In the genomic region with DNA sequence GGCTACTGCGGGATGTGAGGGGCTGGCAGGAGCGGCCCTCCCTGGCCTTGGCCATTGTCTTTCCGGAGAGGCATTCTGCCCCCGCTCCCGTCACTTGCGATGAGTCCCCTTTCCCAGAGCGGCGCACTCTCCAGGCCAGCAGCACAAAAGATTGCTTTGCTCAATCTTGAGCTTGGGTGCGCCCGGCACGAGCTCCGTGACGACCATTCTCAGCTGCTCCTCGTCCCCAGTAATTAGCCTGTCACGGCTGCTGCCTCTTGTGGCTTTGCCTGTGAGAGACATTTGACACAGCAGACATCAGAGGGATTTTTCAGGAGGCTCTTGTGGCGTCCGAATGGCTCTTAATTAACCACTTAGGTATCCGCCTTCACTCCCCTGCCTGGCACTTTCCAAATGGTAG, we compare ENCODE assay signal across 11 cellular contexts.
DNase-seq lines count a peak whose midpoint lies in the region; ATAC-seq and TF ChIP-seq lines count a peak whose summit lies in the region.
"Had no signal": no experiment of that assay in that cellular context is flagged by ENCODE, and none has a peak within 500 bp of the region (broad histone marks: within the 10 kb centered on the region; RNA-seq: fewer than 3 reads in every experiment).

No MANE protein-coding gene starts in this region.

- no peak overlapping the region for H3K27ac ChIP-seq in coronary artery
- no peak overlapping the region for H3K27ac ChIP-seq in RWPE1
- H3K27ac ChIP-seq: WERI-Rb-1 had no signal

- DNase-seq in Caki2 (ENCODE audit: low read depth) (peak; percentile 43), NCI-H187 treated with DMSO at 0.1 percent for 48 hours (lab: John Stamatoyannopoulos, UW) (peak; percentile 94), coronary artery (ENCODE audit: low spot score) (peak; percentile 46), medulla oblongata (ENCODE audit: extremely low spot score) (peak; percentile 80), NCI-H1048 (lab: John Stamatoyannopoulos, UW) (no peak), RWPE1 (ENCODE audit: low spot score) (no peak), SIG-M5 (lab: John Stamatoyannopoulos, UW) (no peak)
- DNase-seq: foreskin fibroblast; stimulated activated naive B cell treated with anti-CD40 and anti-IgM and Interleukin-4, amounts not matched to agents 10 μg/mL and 1 μg/mL and 100 μg/mL, for 72 hours; WERI-Rb-1 had no signal

- CTCF ChIA-PET in RWPE1 (lab: Yijun Ruan, JAX), result interaction anchor here (0.6 kb wide), 1 partner anchor 524 kb away, joined by 3 read pairs; no protein-coding TSS in a partner anchor

- in situ Hi-C loops in Caki2 (cut with HindIII; ENCODE audit: low pct_unique_long_range_greater_than_20kb, low sequenced_read_pairs), result no loop called here

- no peak for ATAC-seq in HG02798 (IDR thresholded peaks at IDR 0.05; ENCODE audit: poor library complexity, unreplicated experiment)

- POLR2A ChIA-PET in RWPE1 (lab: Yijun Ruan, JAX; ENCODE audit: low non-redundant PET), result no interaction called here

- no peak for TF ChIP-seq CTCF in coronary artery (IDR thresholded peaks at IDR 0.05)
- no peak for TF ChIP-seq CTCF in RWPE1 (conservative IDR thresholded peaks at IDR 0.05; ENCODE audit: low read depth)

- H3K4me3 ChIP-seq in coronary artery, result no peak overlapping the region

Comparison
In these comparisons a context has a peak if more than half of its experiments do, and no peak if none do; other contexts are left out.
1. DNase-seq: peak in Caki2 (single experiment), NCI-H187 treated with DMSO at 0.1 percent for 48 hours (single experiment), coronary artery (single experiment) and medulla oblongata (single experiment); none in NCI-H1048 (single experiment), RWPE1 (single experiment) and SIG-M5 (single experiment).